13 cellular contexts compared by ENCODE assay signal in genomic region chr2:241812730-241813079, GRCh38.
A peak's percentile ranks its signal among the peaks of the same experiment; 100 is the strongest.
DNase-seq lines count a peak whose midpoint lies in the region; ATAC-seq and TF ChIP-seq lines count a peak whose summit lies in the region.
"Had no signal": no experiment of that assay in that cellular context is flagged by ENCODE, and none has a peak within 500 bp of the region (broad histone marks: within the 10 kb centered on the region; RNA-seq: fewer than 3 reads in every experiment).

No MANE protein-coding gene starts in this region.

- peak overlapping the region in 3 of 10 experiments; percentile 16 to 50 (median 36); a peak in 5 of 20 replicates for H3K4me3 ChIP-seq in BLaER1 treated with 17β-estradiol and CSF1 and Interleukin-3, amounts not matched to agents 10 nM and 100 nM
- H3K4me3 ChIP-seq: GM23248 had no signal

- peak overlapping the region; percentile 83 to 98 (median 95) for H3K4me2 ChIP-seq in BLaER1 treated with 17β-estradiol and CSF1 and Interleukin-3, amounts not matched to agents 10 nM and 100 nM
- H3K4me2 ChIP-seq: KMS-11 had no signal

- peak overlapping the region in 10 of 11 experiments; percentile 37 to 92 (median 76); a peak in 17 of 22 replicates for H3K27ac ChIP-seq in BLaER1 treated with 17β-estradiol and CSF1 and Interleukin-3, amounts not matched to agents 10 nM and 100 nM
- H3K27ac ChIP-seq in caudate nucleus (ENCODE audit: low read depth, low read length), result no peak overlapping the region
- H3K27ac ChIP-seq: C4-2B, GM23248, KMS-11, neutrophil had no signal

- H3K9me3 ChIP-seq in BLaER1 treated with 17β-estradiol and CSF1 and Interleukin-3, amounts not matched to agents 10 nM and 100 nM (replicated peaks in 1 of 11), result peaks cover 0 to 17% (median 7%) of the 10 kb centered on the region in 11 experiments; a peak in 9 of 22 replicates
- H3K9me3 ChIP-seq: neutrophil had no signal

- no peaks in the 10 kb centered on the region for H3K36me3 ChIP-seq in BLaER1 treated with 17β-estradiol and CSF1 and Interleukin-3, amounts not matched to agents 10 nM and 100 nM
- H3K36me3 ChIP-seq: neutrophil had no signal

- H3K27me3 ChIP-seq in BLaER1 treated with 17β-estradiol and CSF1 and Interleukin-3, amounts not matched to agents 10 nM and 100 nM, result peaks cover 0 to 27% (median 0%) of the 10 kb centered on the region in 11 experiments; a peak in 6 of 22 replicates

- H3K4me1 ChIP-seq in BLaER1 treated with 17β-estradiol and CSF1 and Interleukin-3, amounts not matched to agents 10 nM and 100 nM, result peaks cover 80 to 98% (median 96%) of the 10 kb centered on the region in 10 experiments

- no peak for TF ChIP-seq CTCF in GM10266 (IDR thresholded peaks at IDR 0.05; ENCODE audit: control insufficient read depth, insufficient read depth, low read depth, missing control alignments)

- no peak for ATAC-seq in HG03565 (IDR thresholded peaks at IDR 0.05; ENCODE audit: unreplicated experiment)
- ATAC-seq: activated CD4-positive, CD25-positive, alpha-beta regulatory T cell treated with anti-CD3 and anti-CD28 coated beads, Interleukin-2, amount 50 U/mL, for 24 hours had no signal

- H4K20me1 ChIP-seq in BLaER1 treated with 17β-estradiol and CSF1 and Interleukin-3, amounts not matched to agents 10 nM and 100 nM, result peaks cover 0 to 14% (median 0%) of the 10 kb centered on the region in 11 experiments; a peak in 4 of 22 replicates

- DNase-seq in GM10266 (ENCODE audit: extremely low spot score) (peak; percentile 26), caudate nucleus (lab: John Stamatoyannopoulos, UW) (peak in 42 of 61 donors; percentile 13 to 78 (median 40)), nucleus accumbens (lab: John Stamatoyannopoulos, UW) (peak in 33 of 56 donors; percentile 20 to 76 (median 49)), GDM1 (lab: John Stamatoyannopoulos, UW) (no peak), HuH-7 (ENCODE audit: low spot score) (no peak)
- DNase-seq: activated naive CD4-positive, alpha-beta T cell treated with Interleukin-2 at 50 U/mL for 16 hours; GM23248 had no signal

- H3K9ac ChIP-seq in BLaER1 treated with 17β-estradiol and CSF1 and Interleukin-3, amounts not matched to agents 10 nM and 100 nM, result peak overlapping the region in 10 of 11 experiments; percentile 32 to 81 (median 58); a peak in 16 of 22 replicates
- H3K9ac ChIP-seq: GM23248, KMS-11 had no signal

Comparison
In these comparisons a context has a peak if more than half of its experiments do, and no peak if none do; other contexts are left out.
1. DNase-seq: peak in GM10266 (single experiment), caudate nucleus (42 of 61) and nucleus accumbens (33 of 56); none in GDM1 (single experiment) and HuH-7 (single experiment).